18 cellular contexts compared by ENCODE assay signal in genomic region chr7:110253083-110253482, GRCh38.
"Had no signal": no experiment of that assay in that cellular context is flagged by ENCODE, and none has a peak within 500 bp of the region (broad histone marks: within the 10 kb centered on the region; RNA-seq: fewer than 3 reads in every experiment).

No MANE protein-coding gene starts in this region.

- H3K4me1 ChIP-seq: foreskin keratinocyte, thyroid gland, vagina had no signal

- H3K27me3 ChIP-seq: foreskin keratinocyte, thyroid gland, vagina had no signal

- H3K27ac ChIP-seq: foreskin keratinocyte, thyroid gland, vagina had no signal

- DNase-seq: activated CD4-positive, alpha-beta T cell treated with anti-CD3 and anti-CD28 coated beads, Interleukin-2, amount 10 ng/mL, durations not matched to agents 24 days and 14 days; activated T-cell treated with anti-CD3 and anti-CD28 coated beads for 4 hours; amniotic stem cell; cerebellar nuclear complex; dermis blood vessel endothelial cell; endodermal cell; foreskin keratinocyte; head of caudate nucleus; mammary epithelial cell; natural killer cell; nucleus accumbens; right cardiac atrium; small intestine; thyroid gland had no signal

- ATAC-seq: activated T-helper 17 cell treated with anti-CD3 and anti-CD28 coated beads, Interleukin-2, amount 50 U/mL, for 72 hours; esophagus mucosa; foreskin keratinocyte; left lobe of liver; natural killer cell; right cardiac atrium had no signal

- H3K36me3 ChIP-seq: thyroid gland, vagina had no signal

- H3K9me3 ChIP-seq: thyroid gland, vagina had no signal

- H3K4me3 ChIP-seq: thyroid gland, vagina had no signal
